ENCODE assay signal across 1 cellular context in genomic region chr7:47330026-47330425, GRCh38.
TF ChIP-seq lines count a peak whose summit lies in the region.

No MANE protein-coding gene starts in this region.

TF ChIP-seq in H1, 55 proteins besides CTCF, POLR2A, EP300 and RAD21 (continued from another document):
- TF ChIP-seq POLR2AphosphoS5 (IDR thresholded peaks at IDR 0.05; ENCODE audit: low read depth, low read length) (no peak), CHD2 (IDR thresholded peaks at IDR 0.05; ENCODE audit: low read length) (no peak), KDM5A (IDR thresholded peaks at IDR 0.05; ENCODE audit: low read length) (no peak), BCL11A (IDR thresholded peaks at IDR 0.05; ENCODE audit: low read depth in 2 of 2, low read length in 2 of 2) (no peak), SP1 (IDR thresholded peaks at IDR 0.05; ENCODE audit: low read depth, low read length) (no peak)
